In genomic region chr3:46882377-46883015, GRCh38 we compare ENCODE assay signal across 8 cellular contexts. TPM values are rescaled to one million over a fixed set of nuclear protein-coding genes. Genes with fewer than 3 reads are reported as not detected.
A peak's percentile ranks its signal among the peaks of the same experiment; 100 is the strongest.
DNase-seq lines count a peak whose midpoint lies in the region; ATAC-seq and TF ChIP-seq lines count a peak whose summit lies in the region.

No MANE protein-coding gene starts in this region.

- no peak for TF ChIP-seq CTCF in CD4-positive, alpha-beta T cell (IDR thresholded peaks at IDR 0.05)
- TF ChIP-seq CTCF in colonic mucosa (IDR thresholded peaks at IDR 0.05): no peak

- H3K9me3 Mint-ChIP-seq in CD4-positive, alpha-beta T cell: no peaks in the 10 kb centered on the region
- H3K9me3 Mint-ChIP-seq in memory B cell: no peaks in the 10 kb centered on the region

- peak overlapping the region in 1 of 2 donors; percentile 43 for H3K9ac ChIP-seq in colonic mucosa (ENCODE audit: low read depth in 2 of 2, low read length in 2 of 2)

- under 1% methylated on average over 67 of the region's 67 CpGs for WGBS in urinary bladder

- H3K27ac Mint-ChIP-seq in CD4-positive, alpha-beta T cell: no peak overlapping the region
- H3K27ac Mint-ChIP-seq in memory B cell: no peak overlapping the region

- H3K27me3 ChIP-seq in CD4-positive, alpha-beta T cell (ENCODE audit: control insufficient read depth, insufficient read depth, low read length): peaks cover 34% of the 10 kb centered on the region
- H3K27me3 ChIP-seq in MG63: peaks cover 10% of the 10 kb centered on the region
- peaks cover 43% of the 10 kb centered on the region for H3K27me3 ChIP-seq in colonic mucosa

- peaks cover 48% of the 10 kb centered on the region for H3K27me3 Mint-ChIP-seq in CD4-positive, alpha-beta T cell
- H3K27me3 Mint-ChIP-seq in memory B cell: peaks cover 31% of the 10 kb centered on the region

- H3K36me3 ChIP-seq in MG63 (no peaks in the 10 kb centered on the region), colonic mucosa (no peaks in the 10 kb centered on the region), urinary bladder (ENCODE audit: insufficient read depth) (no peaks in the 10 kb centered on the region)

- DNase-seq in CD4-positive, alpha-beta T cell: no peak
- DNase-seq in MG63 (no peak), colonic mucosa (no peak), memory B cell (ENCODE audit: low spot score in 2 of 2) (no peak), cerebellar nuclear complex (lab: John Stamatoyannopoulos, UW) (no peak)

- H3K9me3 ChIP-seq in CD4-positive, alpha-beta T cell (ENCODE audit: control insufficient read depth, low read length): no peaks in the 10 kb centered on the region
- H3K9me3 ChIP-seq in MG63: no peaks in the 10 kb centered on the region
- no peaks in the 10 kb centered on the region for H3K9me3 ChIP-seq in colonic mucosa

- intact Hi-C loops in CD4-positive, alpha-beta T cell (cut with DNase I, micrococcal nuclease): no loop called here
- intact Hi-C loops in colonic mucosa (cut with DNase I): no loop called here

- H3K4me3 ChIP-seq in MG63: peak overlapping the region; percentile 39
- peak overlapping the region; percentile 27 for H3K4me3 ChIP-seq in colonic mucosa
- H3K4me3 ChIP-seq in urinary bladder (ENCODE audit: low read depth, low read length): peak overlapping the region; percentile 63

- no peaks in the 10 kb centered on the region for H3K36me3 Mint-ChIP-seq in CD4-positive, alpha-beta T cell (ENCODE audit: low read depth)
- H3K36me3 Mint-ChIP-seq in memory B cell: no peaks in the 10 kb centered on the region

- H3K27ac ChIP-seq in CD4-positive, alpha-beta T cell (ENCODE audit: low read depth, low read length): no peak overlapping the region
- H3K27ac ChIP-seq in colonic mucosa (peak overlapping the region; percentile 19), urinary bladder (ENCODE audit: low read depth) (peak overlapping the region; percentile 83)

- CTCF ChIA-PET in CD4-positive, alpha-beta T cell (lab: Charles Lee): no interaction called here

- H3K4me3 Mint-ChIP-seq in CD4-positive, alpha-beta T cell: peak overlapping the region; percentile 65
- H3K4me3 Mint-ChIP-seq in memory B cell: peak overlapping the region; percentile 77

- no peak for ATAC-seq in CD4-positive, alpha-beta T cell (ENCODE audit: poor library complexity)
- peak; percentile 20 for ATAC-seq in memory B cell (ENCODE audit: low read depth)
- no peak for ATAC-seq in HG03565 (IDR thresholded peaks at IDR 0.05; ENCODE audit: unreplicated experiment)
- no peak for ATAC-seq in GM21717 (IDR thresholded peaks at IDR 0.05; ENCODE audit: unreplicated experiment)

- POLR2A ChIA-PET in CD4-positive, alpha-beta T cell (lab: Charles Lee): no interaction called here

- peaks cover 6% of the 10 kb centered on the region for H3K4me1 Mint-ChIP-seq in CD4-positive, alpha-beta T cell (ENCODE audit: low read depth)
- peaks cover 6% of the 10 kb centered on the region for H3K4me1 Mint-ChIP-seq in memory B cell

- H3K4me1 ChIP-seq in colonic mucosa: peaks cover 7% of the 10 kb centered on the region
- no peaks in the 10 kb centered on the region for H3K4me1 ChIP-seq in urinary bladder (ENCODE audit: insufficient read depth)

RNA-seq across cellular contexts. Expression of gene PTH1R, which starts 5.0 kb away (rescaled TPM):
- total RNA-seq in CD4-positive, alpha-beta T cell: not detected
- not detected in 2 replicates for total RNA-seq in MG63 (2014; rRNA removed; shearing (Covaris generic); ENCODE audit: low replicate concordance)
- under 1 TPM; 0.69 to 0.86 TPM for total RNA-seq in colonic mucosa
- total RNA-seq in urinary bladder: 11.5 TPM
- 26.4 TPM for polyA plus RNA-seq in urinary bladder

RNA-seq across cellular contexts. Expression of gene MYL3, which starts 19.3 kb away (rescaled TPM):
- total RNA-seq in CD4-positive, alpha-beta T cell: not detected
- not detected in 2 replicates for total RNA-seq in MG63 (2014; rRNA removed; shearing (Covaris generic); ENCODE audit: low replicate concordance)
- total RNA-seq in colonic mucosa (1 to 10 TPM in 1 of 2 donors, not detected in 1; 1.7 TPM), urinary bladder (19.8 TPM)
- 4.0 TPM for polyA plus RNA-seq in urinary bladder
